32 cellular contexts compared by ENCODE assay signal in genomic region chrX:1045680-1046314, GRCh38.
"Had no signal": no experiment of that assay in that cellular context is flagged by ENCODE, and none has a peak within 500 bp of the region (broad histone marks: within the 10 kb centered on the region; RNA-seq: fewer than 3 reads in every experiment).

No MANE protein-coding gene starts in this region.

- H3K27ac ChIP-seq: adrenal gland, body of pancreas, esophagus muscularis mucosa, foreskin keratinocyte, gastrocnemius medialis, WERI-Rb-1 had no signal

- H3K4me3 ChIP-seq: adrenal gland, body of pancreas, esophagus muscularis mucosa had no signal

- H3K4me1 ChIP-seq: adrenal gland, body of pancreas, esophagus muscularis mucosa, foreskin keratinocyte, gastrocnemius medialis had no signal

- DNase-seq: activated CD4-positive, alpha-beta T cell treated with anti-CD3 and anti-CD28 coated beads for 1 hour; activated CD4-positive, alpha-beta T cell treated with anti-CD3 and anti-CD28 coated beads for 4 hours; activated CD4-positive, alpha-beta T cell treated with anti-CD3 and anti-CD28 coated beads, Interleukin-2, amount 10 ng/mL, durations not matched to agents 7 days and 5 days; activated CD4-positive, alpha-beta T cell treated with anti-CD3 and anti-CD28 coated beads, Interleukin-2, amount 50 U/mL, for 48 hours; activated CD4-positive, CD25-positive, alpha-beta regulatory T cell; activated CD8-positive, alpha-beta memory T cell treated with anti-CD3 and anti-CD28 coated beads for 24 hours; activated CD8-positive, alpha-beta T cell treated with anti-CD3 and anti-CD28 coated beads for 36 hours; activated effector memory CD4-positive, alpha-beta T cell treated with Interleukin-2 at 50 U/mL for 16 hours; activated naive CD4-positive, alpha-beta T cell treated with anti-CD3 and anti-CD28 coated beads for 36 hours; activated naive CD8-positive, alpha-beta T cell treated with anti-CD3 and anti-CD28 coated beads for 36 hours; activated naive CD8-positive, alpha-beta T cell treated with anti-CD3 and anti-CD28 coated beads, Interleukin-2, amount 50 U/mL, for 24 hours; activated T-cell treated with anti-CD3 and anti-CD28 coated beads, Interleukin-2, amount 50 U/mL, for 4 hours; adrenal gland; amygdala; aorta; body of pancreas; caudate nucleus; cortex of kidney; dermis blood vessel endothelial cell; effector CD4-positive, alpha-beta T cell; effector memory CD8-positive, alpha-beta T cell; erythroblast; foreskin keratinocyte; gastrocnemius medialis; glutamatergic neuron; T-helper 1 cell; T-helper 17 cell; T1000; WERI-Rb-1 had no signal

- FAIRE-seq: colon had no signal

- H3K27me3 ChIP-seq: adrenal gland, body of pancreas, foreskin keratinocyte, gastrocnemius medialis had no signal

- ATAC-seq: activated CD8-positive, alpha-beta T cell treated with anti-CD3 and anti-CD28 coated beads for 36 hours; activated naive CD8-positive, alpha-beta T cell treated with anti-CD3 and anti-CD28 coated beads, Interleukin-2, amount 50 U/mL, for 24 hours; activated T-cell treated with anti-CD3 and anti-CD28 coated beads, Interleukin-2, amount 50 U/mL, for 4 hours; activated T-helper 17 cell treated with anti-CD3 and anti-CD28 coated beads, Interleukin-2, amount 50 U/mL, for 72 hours; body of pancreas; effector memory CD8-positive, alpha-beta T cell; foreskin keratinocyte; gastrocnemius medialis; T-helper 17 cell had no signal

- H3K36me3 ChIP-seq: adrenal gland, esophagus muscularis mucosa, gastrocnemius medialis, WERI-Rb-1 had no signal
